In genomic region chr20:1941226-1941625, GRCh38 we compare ENCODE assay signal across 25 cellular contexts. TPM values are rescaled to one million over a fixed set of nuclear protein-coding genes. Genes with fewer than 3 reads are reported as not detected.
DNase-seq lines count a peak whose midpoint lies in the region; ATAC-seq, FAIRE-seq and TF ChIP-seq lines count a peak whose summit lies in the region.
"Had no signal": no experiment of that assay in that cellular context is flagged by ENCODE, and none has a peak within 500 bp of the region (broad histone marks: within the 10 kb centered on the region; RNA-seq: fewer than 3 reads in every experiment).

No MANE protein-coding gene starts in this region.

- CTCF ChIA-PET in A549 (lab: Yijun Ruan, JAX), result interaction anchor here (3.5 kb wide), 1 partner anchor 164 kb away, joined by 10 read pairs; no protein-coding TSS in a partner anchor

- H3K4me3 Mint-ChIP-seq in activated T-cell treated with anti-CD3 and anti-CD28 coated beads, Interleukin-2, amount 50 U/mL, for 4 hours, result no peak overlapping the region
- H3K4me3 Mint-ChIP-seq in nephron progenitor cell, result no peak overlapping the region
- H3K4me3 Mint-ChIP-seq: naive thymus-derived CD4-positive, alpha-beta T cell had no signal

- no peaks in the 10 kb centered on the region for H3K36me3 Mint-ChIP-seq in activated T-cell treated with anti-CD3 and anti-CD28 coated beads, Interleukin-2, amount 50 U/mL, for 4 hours (ENCODE audit: insufficient read depth)
- peaks cover 7% of the 10 kb centered on the region for H3K36me3 Mint-ChIP-seq in nephron progenitor cell (ENCODE audit: low read depth)
- H3K36me3 Mint-ChIP-seq: naive thymus-derived CD4-positive, alpha-beta T cell had no signal

- H3K4me2 ChIP-seq in A549 (no peak overlapping the region), fibroblast of lung (ENCODE audit: extremely low read depth, insufficient read depth, low read length) (peak overlapping the region; percentile 39)
- H3K4me2 ChIP-seq: hepatocyte, SK-N-SH had no signal

- H3K9me3 ChIP-seq in A549 (no peaks in the 10 kb centered on the region), RWPE2 (ENCODE audit: severe bottlenecking) (no peaks in the 10 kb centered on the region), fibroblast of lung (ENCODE audit: control insufficient read depth, insufficient read depth, low read depth, low read length) (no peaks in the 10 kb centered on the region), lung (ENCODE audit: control insufficient read depth in 2 of 2, insufficient read depth in 1 of 2, low read length in 1 of 2) (no peaks in the 10 kb centered on the region)
- H3K9me3 ChIP-seq: esophagus squamous epithelium, HAP-1, lower lobe of right lung, SK-N-SH, tibial artery had no signal

- no peak overlapping the region for H3K27ac ChIP-seq in A549
- H3K27ac ChIP-seq in RWPE2 (ENCODE audit: poor library complexity, severe bottlenecking), result peak overlapping the region; percentile 57
- no peak overlapping the region for H3K27ac ChIP-seq in fibroblast of lung (ENCODE audit: insufficient read depth, low read length)
- H3K27ac ChIP-seq in lung (ENCODE audit: low read depth in 1 of 2, low read length in 1 of 2), result no peak overlapping the region
- H3K27ac ChIP-seq: esophagus squamous epithelium, hepatocyte, lower lobe of right lung, tibial artery had no signal

- H4K20me1 ChIP-seq in fibroblast of lung (ENCODE audit: control insufficient read depth, extremely low read depth, insufficient read depth, low read length), result no peaks in the 10 kb centered on the region

- H3K27me3 ChIP-seq in RWPE2 (ENCODE audit: insufficient read depth, poor library complexity, severe bottlenecking) (no peaks in the 10 kb centered on the region), fibroblast of lung (ENCODE audit: control insufficient read depth, insufficient read depth, low read length) (no peaks in the 10 kb centered on the region), lung (ENCODE audit: control insufficient read depth, insufficient read depth) (no peaks in the 10 kb centered on the region)

- no peaks in the 10 kb centered on the region for H3K4me1 Mint-ChIP-seq in activated T-cell treated with anti-CD3 and anti-CD28 coated beads, Interleukin-2, amount 50 U/mL, for 4 hours (ENCODE audit: low read depth)
- H3K4me1 Mint-ChIP-seq in nephron progenitor cell, result peaks cover 24% of the 10 kb centered on the region

- no peaks in the 10 kb centered on the region for H3K9me3 Mint-ChIP-seq in activated T-cell treated with anti-CD3 and anti-CD28 coated beads, Interleukin-2, amount 50 U/mL, for 4 hours
- no peaks in the 10 kb centered on the region for H3K9me3 Mint-ChIP-seq in nephron progenitor cell

- no peak for DNase-seq in A549 (ENCODE audit: low read depth in 1 of 2, low spot score in 1 of 2)
- DNase-seq in RWPE2 (ENCODE audit: low spot score), result peak; percentile 83
- peak in 1 of 2 donors; percentile 79 for DNase-seq in fibroblast of lung (ENCODE audit: low read depth in 2 of 2)
- peak; percentile 48 for DNase-seq in lung (ENCODE audit: low spot score)
- DNase-seq in activated T-cell treated with anti-CD3 and anti-CD28 coated beads, Interleukin-2, amount 50 U/mL, for 4 hours, result no peak
- no peak for DNase-seq in nephron progenitor cell
- DNase-seq in NCI-H187 treated with DMSO at 0.1 percent for 48 hours (lab: John Stamatoyannopoulos, UW), result no peak
- DNase-seq in globus pallidus (ENCODE audit: low spot score), result no peak
- DNase-seq: activated CD4-positive, alpha-beta T cell treated with anti-CD3 and anti-CD28 coated beads, Interleukin-2, amount 50 U/mL, for 1 hour; activated T-cell treated with anti-CD3 and anti-CD28 coated beads, Interleukin-2, amount 50 U/mL, for 1 hour; cortex of kidney; esophagus squamous epithelium; lower lobe of right lung; MM.1S; naive thymus-derived CD4-positive, alpha-beta T cell; NCI-H1930; NCI-H524; SK-N-SH; tibial artery had no signal

- no peak for TF ChIP-seq CTCF in A549 (IDR thresholded peaks at IDR 0.05)
- no peak for TF ChIP-seq CTCF in RWPE2 (IDR thresholded peaks at IDR 0.05; ENCODE audit: poor library complexity, severe bottlenecking)
- no peak for TF ChIP-seq CTCF in fibroblast of lung (conservative IDR thresholded peaks at IDR 0.05 in 1 of 2, IDR thresholded peaks at IDR 0.05 in 1 of 2; ENCODE audit: low read depth in 1 of 2, low read length in 2 of 2)
- no peak for TF ChIP-seq CTCF in lung (IDR thresholded peaks at IDR 0.05; ENCODE audit: control extremely low read depth, extremely low read depth)
- TF ChIP-seq CTCF in nephron progenitor cell (IDR thresholded peaks at IDR 0.05), result no peak

- no peak overlapping the region for H2AFZ ChIP-seq in fibroblast of lung (ENCODE audit: low read length)
- H2AFZ ChIP-seq: hepatocyte had no signal

- H3K36me3 ChIP-seq in RWPE2 (ENCODE audit: low read depth) (no peaks in the 10 kb centered on the region), fibroblast of lung (ENCODE audit: control insufficient read depth, insufficient read depth, low read length) (peaks cover 3% of the 10 kb centered on the region), lung (ENCODE audit: control insufficient read depth in 2 of 2, insufficient read depth in 2 of 2, low read length in 2 of 2) (peaks cover 0 to 7% of the 10 kb centered on the region in 2 donors)
- H3K36me3 ChIP-seq: HAP-1 had no signal

- no peak overlapping the region for H3K9ac ChIP-seq in fibroblast of lung (ENCODE audit: insufficient read depth, low read length)
- H3K9ac ChIP-seq: SK-N-SH had no signal

- no peak for TF ChIP-seq EP300 in A549 (IDR thresholded peaks at IDR 0.05)

- no peak for TF ChIP-seq RAD21 in A549 (conservative IDR thresholded peaks at IDR 0.05 in 1 of 2, IDR thresholded peaks at IDR 0.05 in 1 of 2)

- FAIRE-seq in A549 (lab: Jason Lieb, UNC), result no peak
- FAIRE-seq: A204.1, GM12891 had no signal

- 66% methylated on average over 8 of the region's 8 CpGs for WGBS in A549 (ENCODE audit: missing lambda C conversion rate)
- WGBS in lung, 2 donors, result 63 to 87% methylated on average over 8 of the region's 8 CpGs

- ATAC-seq in A549 (no peak), RWPE2 (ENCODE audit: low read depth) (peak; percentile 85), lung (ENCODE audit: insufficient read depth, low FRiP score) (no peak)
- no peak for ATAC-seq in activated T-cell treated with anti-CD3 and anti-CD28 coated beads, Interleukin-2, amount 50 U/mL, for 4 hours
- ATAC-seq: lower lobe of right lung; naive thymus-derived CD4-positive, alpha-beta T cell had no signal

- no peaks in the 10 kb centered on the region for H3K4me1 ChIP-seq in A549
- peaks cover 11% of the 10 kb centered on the region for H3K4me1 ChIP-seq in RWPE2 (ENCODE audit: insufficient read depth, poor library complexity, severe bottlenecking)
- no peaks in the 10 kb centered on the region for H3K4me1 ChIP-seq in fibroblast of lung (ENCODE audit: control insufficient read depth, extremely low read depth, insufficient read depth, low read length)
- peaks cover 0 to 4% of the 10 kb centered on the region in 2 donors for H3K4me1 ChIP-seq in lung (ENCODE audit: control insufficient read depth in 2 of 2, insufficient read depth in 2 of 2, low read length in 2 of 2)
- H3K4me1 ChIP-seq: HAP-1 had no signal

- no peak for TF ChIP-seq POLR2A in A549 (IDR thresholded peaks at IDR 0.05; ENCODE audit: low read length)

- H3K4me3 ChIP-seq in A549 (no peak overlapping the region), RWPE2 (ENCODE audit: severe bottlenecking) (no peak overlapping the region), fibroblast of lung (replicated peaks in 1 of 4; ENCODE audit: control extremely low read depth in 1 of 4, insufficient read depth in 1 of 4, low read depth in 3 of 4, low read length in 4 of 4) (no peak overlapping the region), lung (no peak overlapping the region)
- H3K4me3 ChIP-seq: HAP-1, hepatocyte, lower lobe of right lung, tibial artery had no signal

- peaks cover 23% of the 10 kb centered on the region for H3K27me3 Mint-ChIP-seq in activated T-cell treated with anti-CD3 and anti-CD28 coated beads, Interleukin-2, amount 50 U/mL, for 4 hours (ENCODE audit: low read depth)
- peaks cover 25% of the 10 kb centered on the region for H3K27me3 Mint-ChIP-seq in nephron progenitor cell (ENCODE audit: low read depth, poor library complexity)

- POLR2A ChIA-PET in A549 (lab: Yijun Ruan, JAX), result no interaction called here

- no peaks in the 10 kb centered on the region for H3K79me2 ChIP-seq in fibroblast of lung (ENCODE audit: control insufficient read depth, insufficient read depth, low read length)
- H3K79me2 ChIP-seq: hepatocyte had no signal

- H3K27ac Mint-ChIP-seq in nephron progenitor cell, result no peak overlapping the region
- H3K27ac Mint-ChIP-seq: naive thymus-derived CD4-positive, alpha-beta T cell had no signal

TF ChIP-seq in A549, 52 proteins besides CTCF, POLR2A, EP300 and RAD21 (continues in another document):
- no peak for TF ChIP-seq CBX8 (IDR thresholded peaks at IDR 0.05)

RNA-seq across cellular contexts. Expression of gene SIRPA, which starts 46.0 kb away (rescaled TPM):
- 12.8 and 18.3 TPM in 2 replicates for polyA plus RNA-seq in A549 (2011; rRNA removed)
- 28.5 and 34.4 TPM in 2 replicates for polyA plus RNA-seq in A549 (2012; cell fraction: cytosol; rRNA removed)
- polyA plus RNA-seq in A549 (2012; cell fraction: nucleus; rRNA removed), result 31.9 and 32.8 TPM in 2 replicates
- polyA plus RNA-seq in A549 (2017; fragmentation: RNase III; extraction: RNeasy Plus Mini Kit Qiagen cat#74134 plus additional on column Dnase treatment), result 21.2 to 22.0 TPM (median 21.6 TPM) in 3 replicates
- polyA minus RNA-seq in A549 (2011; rRNA and poly(A)+ RNA removed), result 11.8 and 14.1 TPM in 2 replicates
- total RNA-seq in fibroblast of lung, result 14.1 and 25.1 TPM in 2 replicates
- polyA plus RNA-seq in fibroblast of lung, result 26.6 and 50.5 TPM in 2 replicates
- 35.2 and 60.9 TPM in 2 replicates for polyA plus RNA-seq in fibroblast of lung (2012)
- polyA minus RNA-seq in fibroblast of lung (ENCODE audit: low replicate concordance), result 75.8 and 131 TPM in 2 replicates
- total RNA-seq in lung, result 10 to 100 TPM; 16.6 to 79.9 TPM
- 100 to 1,000 TPM in 1 of 2 donors, 10 to 100 TPM in 1; 25.3 to 123 TPM for polyA plus RNA-seq in lung
- total RNA-seq in activated T-cell treated with anti-CD3 and anti-CD28 coated beads, Interleukin-2, amount 50 U/mL, for 4 hours, result under 1 TPM; 0.26 to 0.84 (median 0.33) TPM
- polyA plus RNA-seq: naive thymus-derived CD4-positive, alpha-beta T cell had no signal

RNA-seq across cellular contexts. Expression of gene PDYN, which starts 52.6 kb away (rescaled TPM):
- polyA plus RNA-seq in A549 (2011; rRNA removed) (not detected in 2 replicates), A549 (2017; fragmentation: RNase III; extraction: RNeasy Plus Mini Kit Qiagen cat#74134 plus additional on column Dnase treatment) (0.04 TPM in 1 of 3 replicates, not detected in the others), fibroblast of lung (not detected in 2 replicates), lung (not detected)
- not detected in 2 replicates for polyA plus RNA-seq in A549 (2012; cell fraction: cytosol; rRNA removed)
- polyA plus RNA-seq in A549 (2012; cell fraction: nucleus; rRNA removed), result not detected in 2 replicates
- polyA minus RNA-seq in A549 (2011; rRNA and poly(A)+ RNA removed), result not detected in 2 replicates
- total RNA-seq in fibroblast of lung (not detected in 2 replicates), lung (not detected)
- not detected in 2 replicates for polyA plus RNA-seq in fibroblast of lung (2012)
- not detected in 2 replicates for polyA minus RNA-seq in fibroblast of lung (ENCODE audit: low replicate concordance)
- not detected for total RNA-seq in activated T-cell treated with anti-CD3 and anti-CD28 coated beads, Interleukin-2, amount 50 U/mL, for 4 hours
- total RNA-seq: esophagus squamous epithelium; G401; hepatocyte; lower lobe of right lung; naive thymus-derived CD4-positive, alpha-beta T cell had no signal
- polyA plus RNA-seq: adipose tissue; hepatocyte; naive thymus-derived CD4-positive, alpha-beta T cell; SK-N-SH had no signal

Comparison
In these comparisons a context has a peak if more than half of its experiments do, and no peak if none do; other contexts are left out.
1. DNase-seq: peak in RWPE2 (single experiment) and lung (single experiment); none in A549 (0 of 2), activated T-cell treated with anti-CD3 and anti-CD28 coated beads, Interleukin-2, amount 50 U/mL, for 4 hours (single experiment), nephron progenitor cell (single experiment), NCI-H187 treated with DMSO at 0.1 percent for 48 hours (single experiment) and globus pallidus (single experiment).